In genomic region chr6:15872252-15873103, GRCh38 we compare ENCODE assay signal across 19 cellular contexts.
DNase-seq lines count a peak whose midpoint lies in the region; ATAC-seq and TF ChIP-seq lines count a peak whose summit lies in the region.
"Had no signal": no experiment of that assay in that cellular context is flagged by ENCODE, and none has a peak within 500 bp of the region (broad histone marks: within the 10 kb centered on the region; RNA-seq: fewer than 3 reads in every experiment).

No MANE protein-coding gene starts in this region.

- ATAC-seq in stimulated activated naive B cell treated with anti-CD40 and anti-IgM and Interleukin-4, amounts not matched to agents 10 μg/mL and 1 μg/mL and 100 μg/mL, for 72 hours (replicated peaks) = no peak
- no peak for ATAC-seq in HG03108 (IDR thresholded peaks at IDR 0.05; ENCODE audit: unreplicated experiment)
- ATAC-seq: left cardiac atrium had no signal

- peaks cover 17% of the 10 kb centered on the region for H3K4me1 Mint-ChIP-seq in MCF 10A (ENCODE audit: insufficient read depth, unreplicated experiment)
- H3K4me1 Mint-ChIP-seq in stimulated activated naive B cell treated with anti-CD40 and anti-IgM and Interleukin-4, amounts not matched to agents 10 μg/mL and 1 μg/mL and 100 μg/mL, for 72 hours = peaks cover 26 to 47% of the 10 kb centered on the region in 2 donors

- 72% methylated on average over 11 of the region's 11 CpGs for WGBS in mammary epithelial cell (ENCODE audit: low coverage, missing lambda C conversion rate)

- H3K4me2 ChIP-seq in mammary epithelial cell (ENCODE audit: insufficient read depth, low read depth, low read length) (no peak overlapping the region), fibroblast of lung (ENCODE audit: extremely low read depth, insufficient read depth, low read length) (peak overlapping the region; percentile 15)

- POLR2A ChIA-PET in MCF 10A (lab: Yijun Ruan, JAX) = interaction anchor here (0.6 kb wide), 1 partner anchor 109 kb away, joined by 3 read pairs; no protein-coding TSS in a partner anchor

- H3K4me3 Mint-ChIP-seq in MCF 10A (ENCODE audit: unreplicated experiment) = no peak overlapping the region
- no peak overlapping the region for H3K4me3 Mint-ChIP-seq in stimulated activated naive B cell treated with anti-CD40 and anti-IgM and Interleukin-4, amounts not matched to agents 10 μg/mL and 1 μg/mL and 100 μg/mL, for 72 hours
- H3K4me3 Mint-ChIP-seq: activated T-cell treated with anti-CD3 and anti-CD28 coated beads, Interleukin-2, amount 50 U/mL, for 24 hours; HFFc6; naive B cell had no signal

- H3K9ac ChIP-seq in mammary epithelial cell (ENCODE audit: insufficient read depth, low read length) (no peak overlapping the region), fibroblast of lung (ENCODE audit: insufficient read depth, low read length) (no peak overlapping the region)

- H3K4me3 ChIP-seq in mammary epithelial cell (replicated peaks in 1 of 3; ENCODE audit: insufficient read depth in 1 of 3, low read depth in 2 of 3, low read length in 3 of 3) (no peak overlapping the region), fibroblast of lung (replicated peaks in 1 of 4; ENCODE audit: control extremely low read depth in 1 of 4, insufficient read depth in 1 of 4, low read depth in 3 of 4, low read length in 4 of 4) (no peak overlapping the region)
- H3K4me3 ChIP-seq: MG63, psoas muscle had no signal

- H3K27me3 Mint-ChIP-seq in MCF 10A (ENCODE audit: insufficient read depth, unreplicated experiment) = no peaks in the 10 kb centered on the region
- peaks cover 0 to 6% of the 10 kb centered on the region in 2 donors for H3K27me3 Mint-ChIP-seq in stimulated activated naive B cell treated with anti-CD40 and anti-IgM and Interleukin-4, amounts not matched to agents 10 μg/mL and 1 μg/mL and 100 μg/mL, for 72 hours

- no peaks in the 10 kb centered on the region for H3K36me3 ChIP-seq in mammary epithelial cell (ENCODE audit: insufficient read depth, low read length)
- H3K36me3 ChIP-seq in fibroblast of lung (ENCODE audit: control insufficient read depth, insufficient read depth, low read length) = no peaks in the 10 kb centered on the region
- H3K36me3 ChIP-seq: MG63 had no signal

- no peak overlapping the region for H3K27ac Mint-ChIP-seq in MCF 10A (ENCODE audit: low read depth, unreplicated experiment)
- H3K27ac Mint-ChIP-seq in stimulated activated naive B cell treated with anti-CD40 and anti-IgM and Interleukin-4, amounts not matched to agents 10 μg/mL and 1 μg/mL and 100 μg/mL, for 72 hours = peak overlapping the region; percentile 7
- H3K27ac Mint-ChIP-seq: activated T-cell treated with anti-CD3 and anti-CD28 coated beads, Interleukin-2, amount 50 U/mL, for 24 hours; HFFc6; naive B cell had no signal

- in situ Hi-C loops in mammary epithelial cell (cut with MboI; ENCODE audit: low sequenced_read_pairs in 2 of 2) = no loop called here

- no peak for TF ChIP-seq CTCF in MCF 10A (IDR thresholded peaks at IDR 0.05; ENCODE audit: unreplicated experiment)
- TF ChIP-seq CTCF in mammary epithelial cell (conservative IDR thresholded peaks at IDR 0.05 in 1 of 2, IDR thresholded peaks at IDR 0.05 in 1 of 2; ENCODE audit: extremely low read depth in 1 of 2, insufficient read depth in 1 of 2, low read depth in 1 of 2, low read length in 2 of 2) = no peak
- no peak for TF ChIP-seq CTCF in fibroblast of lung (conservative IDR thresholded peaks at IDR 0.05 in 1 of 2, IDR thresholded peaks at IDR 0.05 in 1 of 2; ENCODE audit: low read depth in 1 of 2, low read length in 2 of 2)

- dilution Hi-C loops in mammary epithelial cell (cut with HindIII; ENCODE audit: low sequenced_read_pairs) = no loop called here

- no peaks in the 10 kb centered on the region for H3K36me3 Mint-ChIP-seq in MCF 10A (ENCODE audit: insufficient read depth, unreplicated experiment)
- H3K36me3 Mint-ChIP-seq in stimulated activated naive B cell treated with anti-CD40 and anti-IgM and Interleukin-4, amounts not matched to agents 10 μg/mL and 1 μg/mL and 100 μg/mL, for 72 hours = no peaks in the 10 kb centered on the region
- H3K36me3 Mint-ChIP-seq: naive B cell had no signal

- H2AFZ ChIP-seq in mammary epithelial cell (ENCODE audit: low read depth, low read length) (no peak overlapping the region), fibroblast of lung (ENCODE audit: low read length) (no peak overlapping the region)

- CTCF ChIA-PET in MCF 10A (lab: Yijun Ruan, JAX) (no interaction called here), mammary epithelial cell (lab: Charles Lee; ENCODE audit: low non-redundant PET) (no interaction called here)

- H3K27me3 ChIP-seq in mammary epithelial cell (ENCODE audit: insufficient read depth, low read length) = no peaks in the 10 kb centered on the region
- H3K27me3 ChIP-seq in fibroblast of lung (ENCODE audit: control insufficient read depth, insufficient read depth, low read length) = no peaks in the 10 kb centered on the region
- H3K27me3 ChIP-seq: MG63 had no signal

- H3K79me2 ChIP-seq in mammary epithelial cell (ENCODE audit: insufficient read depth, low read length) = no peaks in the 10 kb centered on the region
- no peaks in the 10 kb centered on the region for H3K79me2 ChIP-seq in fibroblast of lung (ENCODE audit: control insufficient read depth, insufficient read depth, low read length)

- intact Hi-C loops in MCF 10A (cut with micrococcal nuclease) = no loop called here
- intact Hi-C loops in mammary epithelial cell (cut with micrococcal nuclease) = no loop called here

- BruUV-seq in MCF 10A (replicated peaks; lab: Mats Ljungman, UMichigan) (no TSS peak), mammary epithelial cell (replicated peaks; lab: Mats Ljungman, UMichigan) (no TSS peak)

- DNase-seq in MCF 10A (ENCODE audit: unreplicated experiment) (peak; percentile 42), mammary epithelial cell (no peak), RPMI7951 (ENCODE audit: low read depth) (peak; percentile 44), fibroblast of lung (ENCODE audit: low read depth in 2 of 2) (peak; percentile 38 to 58), NCI-H69 (lab: John Stamatoyannopoulos, UW) (no peak)
- no peak for DNase-seq in stimulated activated naive B cell treated with anti-CD40 and anti-IgM and Interleukin-4, amounts not matched to agents 10 μg/mL and 1 μg/mL and 100 μg/mL, for 72 hours
- no peak for DNase-seq in stimulated activated naive CD4-positive, alpha-beta T cell treated with Interleukin-2 at 50 U/mL for 16 hours (lab: John Stamatoyannopoulos, UW)
- DNase-seq: activated CD4-positive, alpha-beta T cell treated with anti-CD3 and anti-CD28 coated beads, Interleukin-2, amount 50 U/mL, for 1 hour; activated T-cell treated with anti-CD3 and anti-CD28 coated beads, Interleukin-2, amount 50 U/mL, for 24 hours; central memory CD4-positive, alpha-beta T cell; HFFc6; left cardiac atrium; MG63; naive B cell; psoas muscle; Right ventricle myocardium superior; stimulated activated CD4-positive, alpha-beta T cell treated with anti-CD3 and anti-CD28 coated beads, Interleukin-12 subunit alpha, Interleukin-12 subunit beta, amount 100 ng/mL, for 4 hours; T-helper 9 cell had no signal

- H4K20me1 ChIP-seq in mammary epithelial cell (ENCODE audit: insufficient read depth, low read length) (no peaks in the 10 kb centered on the region), fibroblast of lung (ENCODE audit: control insufficient read depth, extremely low read depth, insufficient read depth, low read length) (no peaks in the 10 kb centered on the region)

- H3K4me1 ChIP-seq in mammary epithelial cell (ENCODE audit: insufficient read depth, low read length) (no peaks in the 10 kb centered on the region), fibroblast of lung (ENCODE audit: control insufficient read depth, extremely low read depth, insufficient read depth, low read length) (peaks cover 3% of the 10 kb centered on the region)
- H3K4me1 ChIP-seq: psoas muscle had no signal

- no peaks in the 10 kb centered on the region for H3K9me3 Mint-ChIP-seq in MCF 10A (ENCODE audit: unreplicated experiment)
- no peaks in the 10 kb centered on the region for H3K9me3 Mint-ChIP-seq in stimulated activated naive B cell treated with anti-CD40 and anti-IgM and Interleukin-4, amounts not matched to agents 10 μg/mL and 1 μg/mL and 100 μg/mL, for 72 hours
- H3K9me3 Mint-ChIP-seq: activated T-cell treated with anti-CD3 and anti-CD28 coated beads, Interleukin-2, amount 50 U/mL, for 24 hours; naive B cell had no signal

- H3K27ac ChIP-seq in mammary epithelial cell (ENCODE audit: insufficient read depth, low read depth, low read length) (no peak overlapping the region), fibroblast of lung (ENCODE audit: insufficient read depth, low read length) (no peak overlapping the region)
- H3K27ac ChIP-seq: psoas muscle had no signal

- H3K9me3 ChIP-seq in mammary epithelial cell (replicated peaks; ENCODE audit: insufficient read depth, low read length) = no peaks in the 10 kb centered on the region
- H3K9me3 ChIP-seq in fibroblast of lung (ENCODE audit: control insufficient read depth, insufficient read depth, low read depth, low read length) = no peaks in the 10 kb centered on the region
- H3K9me3 ChIP-seq: MG63, psoas muscle had no signal

Comparison
In these comparisons a context has a peak if more than half of its experiments do, and no peak if none do; other contexts are left out.
1. DNase-seq: peak in MCF 10A (single experiment), RPMI7951 (single experiment) and fibroblast of lung (2 of 2); none in mammary epithelial cell (single experiment), stimulated activated naive B cell treated with anti-CD40 and anti-IgM and Interleukin-4, amounts not matched to agents 10 μg/mL and 1 μg/mL and 100 μg/mL, for 72 hours (single experiment), stimulated activated naive CD4-positive, alpha-beta T cell treated with Interleukin-2 at 50 U/mL for 16 hours (single experiment) and NCI-H69 (single experiment).